Comparison of ENCODE assay signal across 13 cellular contexts in the genomic region with DNA sequence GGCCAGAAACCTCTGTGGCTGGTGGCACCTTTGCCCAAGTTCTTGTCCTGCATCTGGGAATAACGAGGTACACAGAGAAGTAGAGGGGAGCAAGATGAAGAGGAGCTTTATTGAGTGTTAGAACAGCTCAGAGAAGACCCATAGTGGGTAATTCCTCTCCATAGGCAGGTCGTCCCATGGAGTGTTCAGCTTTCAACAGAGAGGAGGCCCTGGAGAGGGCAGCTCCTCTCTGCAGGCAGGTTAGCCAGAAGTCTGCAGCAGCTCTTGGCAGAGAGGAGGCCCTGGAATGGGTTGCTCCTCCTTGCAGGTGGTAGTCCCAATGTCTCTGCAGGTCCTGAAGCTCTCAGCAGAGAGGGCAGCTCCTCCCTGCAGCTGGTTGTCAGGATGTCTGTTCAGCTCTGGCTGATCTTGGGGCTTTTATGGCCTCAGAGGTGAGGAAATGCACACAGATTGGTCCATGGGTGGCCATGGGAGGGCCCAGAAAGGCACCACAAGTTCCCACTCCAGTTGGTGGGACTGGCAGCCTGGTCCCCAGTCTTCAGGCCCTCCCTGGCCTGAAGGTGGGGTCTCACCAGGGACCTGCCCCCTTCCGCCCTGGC.
DNase-seq lines count a peak whose midpoint lies in the region; ATAC-seq lines count a peak whose summit lies in the region.
"Had no signal": no experiment of that assay in that cellular context is flagged by ENCODE, and none has a peak within 500 bp of the region (broad histone marks: within the 10 kb centered on the region; RNA-seq: fewer than 3 reads in every experiment).

No MANE protein-coding gene starts in this region.

- H3K36me3 Mint-ChIP-seq in activated naive CD8-positive, alpha-beta T cell treated with anti-CD3 and anti-CD28 coated beads, Interleukin-2, amount 10 ng/mL, durations not matched to agents 7 days and 5 days, result peaks cover 3% of the 10 kb centered on the region
- H3K36me3 Mint-ChIP-seq in activated naive CD8-positive, alpha-beta T cell treated with anti-CD3 and anti-CD28 coated beads for 36 hours, result peaks cover 4% of the 10 kb centered on the region
- no peaks in the 10 kb centered on the region for H3K36me3 Mint-ChIP-seq in T-helper 17 cell (ENCODE audit: low read depth)
- H3K36me3 Mint-ChIP-seq: type B pancreatic cell had no signal

- ATAC-seq in activated naive CD8-positive, alpha-beta T cell treated with anti-CD3 and anti-CD28 coated beads, Interleukin-2, amount 10 ng/mL, durations not matched to agents 7 days and 5 days (ENCODE audit: low read depth), result peak; percentile 77
- ATAC-seq in GM21619 (IDR thresholded peaks at IDR 0.05; ENCODE audit: unreplicated experiment) (peak; percentile 78), T-helper 17 cell (no peak), HG03025 (IDR thresholded peaks at IDR 0.05; ENCODE audit: low FRiP score, unreplicated experiment) (no peak), Right ventricle myocardium superior (ENCODE audit: poor library complexity) (no peak)
- ATAC-seq: psoas muscle had no signal

- H3K27me3 Mint-ChIP-seq in activated naive CD8-positive, alpha-beta T cell treated with anti-CD3 and anti-CD28 coated beads, Interleukin-2, amount 10 ng/mL, durations not matched to agents 7 days and 5 days, result no peaks in the 10 kb centered on the region
- H3K27me3 Mint-ChIP-seq in activated naive CD8-positive, alpha-beta T cell treated with anti-CD3 and anti-CD28 coated beads for 36 hours, result no peaks in the 10 kb centered on the region
- no peaks in the 10 kb centered on the region for H3K27me3 Mint-ChIP-seq in T-helper 17 cell

- POLR2A ChIA-PET in activated naive CD8-positive, alpha-beta T cell treated with anti-CD3 and anti-CD28 coated beads, Interleukin-2, amount 10 ng/mL, durations not matched to agents 7 days and 5 days (lab: Charles Lee), result interaction anchor here (0.7 to 2.0 kb wide), 4 partner anchors 11 to 110 kb away, joined by 3 to 6 read pairs (median 4); no protein-coding TSS in a partner anchor

- intact Hi-C loops in Right ventricle myocardium superior (cut with DNase I), result no loop called here

- H3K9me3 ChIP-seq in T-helper 17 cell (ENCODE audit: control insufficient read depth, low read length, poor library complexity, severe bottlenecking), result no peaks in the 10 kb centered on the region
- H3K9me3 ChIP-seq: psoas muscle had no signal

- H3K4me1 Mint-ChIP-seq in activated naive CD8-positive, alpha-beta T cell treated with anti-CD3 and anti-CD28 coated beads, Interleukin-2, amount 10 ng/mL, durations not matched to agents 7 days and 5 days, result peaks cover 10% of the 10 kb centered on the region
- H3K4me1 Mint-ChIP-seq in activated naive CD8-positive, alpha-beta T cell treated with anti-CD3 and anti-CD28 coated beads for 36 hours, result peaks cover 27% of the 10 kb centered on the region
- H3K4me1 Mint-ChIP-seq in T-helper 17 cell, result peaks cover 15% of the 10 kb centered on the region

- no peak overlapping the region for H3K27ac Mint-ChIP-seq in activated naive CD8-positive, alpha-beta T cell treated with anti-CD3 and anti-CD28 coated beads, Interleukin-2, amount 10 ng/mL, durations not matched to agents 7 days and 5 days
- H3K27ac Mint-ChIP-seq in activated naive CD8-positive, alpha-beta T cell treated with anti-CD3 and anti-CD28 coated beads for 36 hours, result no peak overlapping the region
- peak overlapping the region; percentile 62 for H3K27ac Mint-ChIP-seq in T-helper 17 cell
- H3K27ac Mint-ChIP-seq: type B pancreatic cell had no signal

- H3K9me3 Mint-ChIP-seq in activated naive CD8-positive, alpha-beta T cell treated with anti-CD3 and anti-CD28 coated beads, Interleukin-2, amount 10 ng/mL, durations not matched to agents 7 days and 5 days, result peaks cover 2% of the 10 kb centered on the region
- peaks cover 9% of the 10 kb centered on the region for H3K9me3 Mint-ChIP-seq in activated naive CD8-positive, alpha-beta T cell treated with anti-CD3 and anti-CD28 coated beads for 36 hours

- peak; percentile 35 for DNase-seq in activated naive CD8-positive, alpha-beta T cell treated with anti-CD3 and anti-CD28 coated beads, Interleukin-2, amount 10 ng/mL, durations not matched to agents 7 days and 5 days
- no peak for DNase-seq in activated naive CD8-positive, alpha-beta T cell treated with anti-CD3 and anti-CD28 coated beads for 36 hours
- DNase-seq in T-helper 17 cell (no peak), DMS 273 (lab: John Stamatoyannopoulos, UW; ENCODE audit: unreplicated experiment) (no peak), Right ventricle myocardium superior (no peak)
- DNase-seq in central memory CD4-positive, alpha-beta T cell, result no peak
- DNase-seq: cerebellar nuclear complex, NCI-H2081 treated with DMSO at 0.1 percent for 48 hours, psoas muscle, SIG-M5 had no signal

- no peak overlapping the region for H3K4me3 Mint-ChIP-seq in activated naive CD8-positive, alpha-beta T cell treated with anti-CD3 and anti-CD28 coated beads, Interleukin-2, amount 10 ng/mL, durations not matched to agents 7 days and 5 days
- H3K4me3 Mint-ChIP-seq in activated naive CD8-positive, alpha-beta T cell treated with anti-CD3 and anti-CD28 coated beads for 36 hours, result no peak overlapping the region
- no peak overlapping the region for H3K4me3 Mint-ChIP-seq in T-helper 17 cell
- H3K4me3 Mint-ChIP-seq: type B pancreatic cell had no signal

Comparison
In these comparisons a context has a peak if more than half of its experiments do, and no peak if none do; other contexts are left out.
1. ATAC-seq: peak in activated naive CD8-positive, alpha-beta T cell treated with anti-CD3 and anti-CD28 coated beads, Interleukin-2, amount 10 ng/mL, durations not matched to agents 7 days and 5 days (single experiment) and GM21619 (single experiment); none in T-helper 17 cell (single experiment), HG03025 (single experiment) and Right ventricle myocardium superior (single experiment).